In the genomic region with DNA sequence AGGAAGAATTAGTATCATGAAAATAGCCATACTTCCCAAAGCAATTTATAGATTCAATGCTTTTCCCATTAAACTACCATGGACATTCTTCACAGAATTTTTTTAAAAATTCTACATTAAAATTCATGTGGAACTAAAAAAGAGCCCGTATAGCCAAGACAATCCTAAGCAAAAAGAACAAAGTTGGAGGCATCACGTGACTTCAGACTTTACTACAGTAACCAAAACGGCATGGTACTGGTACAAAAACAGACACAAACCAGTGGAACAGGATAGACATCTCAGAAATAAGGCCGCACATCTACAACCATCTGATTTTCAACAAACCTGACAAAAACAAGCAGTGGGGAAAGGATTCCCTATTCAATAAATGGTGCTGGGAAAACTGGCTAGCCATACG, we compare ENCODE assay signal across 1 cellular context.
DNase-seq lines count a peak whose midpoint lies in the region; ATAC-seq, FAIRE-seq and TF ChIP-seq lines count a peak whose summit lies in the region.
"Not testable (repeated sequence)": the region's sequence is repeated elsewhere in the genome, so short reads cannot be mapped to it uniquely, and the experiment has no call there.

No MANE protein-coding gene starts in this region.

- not testable (repeated sequence) for H4K20me1 ChIP-seq in K562 (replicated peaks; ENCODE audit: control insufficient read depth, insufficient read depth, low read length)

- not testable (repeated sequence) for H3K36me3 ChIP-seq in K562 (ENCODE audit: control insufficient read depth, insufficient read depth, low read length)

- H3K4me3 ChIP-seq in K562: not testable (repeated sequence)

- DNase-seq in K562 (ENCODE audit: extremely low read depth in 1 of 4, low spot score in 3 of 4): not testable (repeated sequence)

- BruUV-seq in K562 (replicated peaks; lab: Mats Ljungman, UMichigan): not testable (repeated sequence)

- CTCF ChIA-PET in K562 (lab: Yijun Ruan, JAX; ENCODE audit: low intra/inter-chr PET ratio): not testable (repeated sequence)

- in situ Hi-C loops in K562 (cut with MboI): not testable (repeated sequence)

- not testable (repeated sequence) for H3K79me2 ChIP-seq in K562 (ENCODE audit: control insufficient read depth, insufficient read depth, low read length)

- ATAC-seq in K562: not testable (repeated sequence)

- TF ChIP-seq RAD21 in K562 (CRISPR knock-in tag; conservative IDR thresholded peaks at IDR 0.05 in 1 of 2, IDR thresholded peaks at IDR 0.05 in 1 of 2): not testable (repeated sequence)

- H2AFZ ChIP-seq in K562 (ENCODE audit: low read depth, low read length): not testable (repeated sequence)

- not testable (repeated sequence) for H3K27me3 ChIP-seq in K562 (ENCODE audit: control insufficient read depth in 2 of 2, insufficient read depth in 2 of 2, low read length in 2 of 2)

- H3K9me3 ChIP-seq in K562 (replicated peaks; ENCODE audit: control insufficient read depth, insufficient read depth, low read depth, low read length): not testable (repeated sequence)

- not testable (repeated sequence) for TF ChIP-seq POLR2A in K562 (conservative IDR thresholded peaks at IDR 0.05)

- not testable (repeated sequence) for TF ChIP-seq EP300 in K562 (IDR thresholded peaks at IDR 0.05; ENCODE audit: low read length)

- not testable (repeated sequence) for FAIRE-seq in K562 (lab: Jason Lieb, UNC)

- not testable (repeated sequence) for H3K9me1 ChIP-seq in K562 (ENCODE audit: control insufficient read depth, insufficient read depth, low read length)

- not testable (repeated sequence) for H3K4me2 ChIP-seq in K562 (ENCODE audit: insufficient read depth, low read length)

- WGBS in K562 (ENCODE audit: insufficient coverage, low coverage, missing lambda C conversion rate): 37% methylated on average over 5 of the region's 5 CpGs

- TF ChIP-seq CTCF in K562 (IDR thresholded peaks at IDR 0.05 in 2 of 3, conservative IDR thresholded peaks at IDR 0.05 in 1 of 3; ENCODE audit: insufficient read depth in 2 of 3, low read depth in 1 of 3, low read length in 3 of 3): not testable (repeated sequence)

- H3K4me1 ChIP-seq in K562 (replicated peaks in 1 of 2; ENCODE audit: control insufficient read depth in 2 of 2, insufficient read depth in 2 of 2, low read length in 2 of 2): peaks cover under 1 to 15% of the 10 kb centered on the region in 2 experiments; a peak in 2 of 5 replicates

- POLR2A ChIA-PET in K562 (lab: Yijun Ruan, JAX): not testable (repeated sequence)

- H3K9ac ChIP-seq in K562 (ENCODE audit: insufficient read depth in 1 of 2, low read depth in 2 of 2, low read length in 2 of 2): not testable (repeated sequence)

- intact Hi-C loops in K562 (cut with micrococcal nuclease): not testable (repeated sequence)

- not testable (repeated sequence) for H3K27ac ChIP-seq in K562 (ENCODE audit: extremely low read depth, low read depth, low read length)

TF ChIP-seq in K562, 482 proteins besides CTCF, POLR2A, EP300 and RAD21:
- TF ChIP-seq, protein P1, sequence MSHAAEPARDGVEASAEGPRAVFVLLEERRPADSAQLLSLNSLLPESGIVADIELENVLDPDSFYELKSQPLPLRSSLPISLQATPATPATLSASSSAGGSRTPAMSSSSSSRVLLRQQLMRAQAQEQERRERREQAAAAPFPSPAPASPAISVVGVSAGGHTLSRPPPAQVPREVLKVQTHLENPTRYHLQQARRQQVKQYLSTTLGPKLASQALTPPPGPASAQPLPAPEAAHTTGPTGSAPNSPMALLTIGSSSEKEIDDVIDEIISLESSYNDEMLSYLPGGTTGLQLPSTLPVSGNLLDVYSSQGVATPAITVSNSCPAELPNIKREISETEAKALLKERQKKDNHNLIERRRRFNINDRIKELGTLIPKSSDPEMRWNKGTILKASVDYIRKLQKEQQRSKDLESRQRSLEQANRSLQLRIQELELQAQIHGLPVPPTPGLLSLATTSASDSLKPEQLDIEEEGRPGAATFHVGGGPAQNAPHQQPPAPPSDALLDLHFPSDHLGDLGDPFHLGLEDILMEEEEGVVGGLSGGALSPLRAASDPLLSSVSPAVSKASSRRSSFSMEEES (CRISPR knock-in tag; IDR thresholded peaks at IDR 0.05): peak; percentile 52
- TF ChIP-seq CBFA2T2 (conservative IDR thresholded peaks at IDR 0.05) (0 out of 2 replicates have a peak, but pooled peaks have one; percentile 13), RAD51 (IDR thresholded peaks at IDR 0.05; ENCODE audit: borderline replicate concordance, low read depth) (peak; percentile 57; the same call in 1 of the 2 replicates)
